9 cellular contexts compared by ENCODE assay signal in genomic region chr22:46681010-46681409, GRCh38. TPM values are rescaled to one million over a fixed set of nuclear protein-coding genes. Genes with fewer than 3 reads are reported as not detected.
DNase-seq lines count a peak whose midpoint lies in the region; ATAC-seq and TF ChIP-seq lines count a peak whose summit lies in the region.
"Had no signal": no experiment of that assay in that cellular context is flagged by ENCODE, and none has a peak within 500 bp of the region (broad histone marks: within the 10 kb centered on the region; RNA-seq: fewer than 3 reads in every experiment).

No MANE protein-coding gene starts in this region.

- peak; percentile 55 for TF ChIP-seq CTCF in CD14-positive monocyte (IDR thresholded peaks at IDR 0.05)
- TF ChIP-seq CTCF in GM12875 (IDR thresholded peaks at IDR 0.05; ENCODE audit: borderline replicate concordance, insufficient read depth, low read depth, low read length), result peak; percentile 76
- peak; percentile 6 for TF ChIP-seq CTCF in RWPE2 (IDR thresholded peaks at IDR 0.05; ENCODE audit: poor library complexity, severe bottlenecking)
- peak in 4 of 6 experiments; percentile 16 to 50 (median 35) for TF ChIP-seq CTCF in esophagus squamous epithelium (IDR thresholded peaks at IDR 0.05)
- TF ChIP-seq CTCF in Calu3 (IDR thresholded peaks at IDR 0.05; ENCODE audit: unreplicated experiment), result no peak

- peaks cover 27 to 41% of the 10 kb centered on the region in 2 donors for H3K36me3 Mint-ChIP-seq in CD14-positive monocyte
- peaks cover 20% of the 10 kb centered on the region for H3K36me3 Mint-ChIP-seq in Calu3 (ENCODE audit: insufficient read depth, unreplicated experiment)
- H3K36me3 Mint-ChIP-seq: natural killer cell had no signal

- CTCF ChIA-PET in Calu3 (lab: Charles Lee), result no interaction called here

- H3K4me1 Mint-ChIP-seq in CD14-positive monocyte, result peaks cover 33% of the 10 kb centered on the region
- H3K4me1 Mint-ChIP-seq in Calu3 (ENCODE audit: low read depth, unreplicated experiment), result peaks cover 6% of the 10 kb centered on the region

- H3K4me3 Mint-ChIP-seq in CD14-positive monocyte (no peak overlapping the region), Calu3 (ENCODE audit: low read depth, unreplicated experiment) (no peak overlapping the region)
- H3K4me3 Mint-ChIP-seq: natural killer cell had no signal

- intact Hi-C loops in CD14-positive monocyte (cut with micrococcal nuclease), result loop anchor here (5.0 to 10.0 kb wide), 2 partner anchors 104 to 116 kb away; no protein-coding TSS in a partner anchor
- intact Hi-C loops in esophagus squamous epithelium (cut with DNase I), result no loop called here
- intact Hi-C loops in Calu3 (cut with micrococcal nuclease; ENCODE audit: unreplicated experiment), result no loop called here

- H3K4me3 ChIP-seq in GM12875 (ENCODE audit: low read depth, low read length) (no peak overlapping the region), RWPE2 (ENCODE audit: severe bottlenecking) (no peak overlapping the region), esophagus squamous epithelium (no peak overlapping the region)

- H3K27me3 Mint-ChIP-seq in CD14-positive monocyte (ENCODE audit: low read depth in 3 of 3), result no peaks in the 10 kb centered on the region
- no peaks in the 10 kb centered on the region for H3K27me3 Mint-ChIP-seq in Calu3 (ENCODE audit: unreplicated experiment)

- H3K27ac Mint-ChIP-seq in CD14-positive monocyte, result no peak overlapping the region
- no peak overlapping the region for H3K27ac Mint-ChIP-seq in Calu3 (ENCODE audit: unreplicated experiment)

- BruUV-seq in Calu3 (replicated peaks; lab: Mats Ljungman, UMichigan), result no TSS peak

- H3K27ac ChIP-seq in RWPE2 (ENCODE audit: poor library complexity, severe bottlenecking), result no peak overlapping the region
- H3K27ac ChIP-seq in esophagus squamous epithelium, result no peak overlapping the region

- H3K4me1 ChIP-seq in RWPE2 (ENCODE audit: insufficient read depth, poor library complexity, severe bottlenecking) (no peaks in the 10 kb centered on the region), esophagus squamous epithelium (peaks cover 4 to 44% (median 18%) of the 10 kb centered on the region in 3 donors)

- DNase-seq in CD14-positive monocyte (ENCODE audit: low spot score), result no peak
- no peak for DNase-seq in RWPE2 (ENCODE audit: low spot score)
- no peak for DNase-seq in esophagus squamous epithelium (lab: John Stamatoyannopoulos, UW)
- DNase-seq in Calu3, result no peak
- no peak for DNase-seq in cortex of kidney (lab: John Stamatoyannopoulos, UW)
- DNase-seq: natural killer cell had no signal

- H3K36me3 ChIP-seq in RWPE2 (ENCODE audit: low read depth) (peaks cover 6% of the 10 kb centered on the region), esophagus squamous epithelium (peaks cover 0 to 53% (median 4%) of the 10 kb centered on the region in 3 donors)

- H3K9me3 Mint-ChIP-seq in CD14-positive monocyte (peaks cover 0 to 2% (median 0%) of the 10 kb centered on the region in 7 donors), Calu3 (ENCODE audit: low read depth, unreplicated experiment) (no peaks in the 10 kb centered on the region)
- H3K9me3 Mint-ChIP-seq: natural killer cell had no signal

- H3K9me3 ChIP-seq in RWPE2 (ENCODE audit: severe bottlenecking) (no peaks in the 10 kb centered on the region), esophagus squamous epithelium (no peaks in the 10 kb centered on the region)

- no peaks in the 10 kb centered on the region for H3K27me3 ChIP-seq in RWPE2 (ENCODE audit: insufficient read depth, poor library complexity, severe bottlenecking)
- H3K27me3 ChIP-seq in esophagus squamous epithelium, result no peaks in the 10 kb centered on the region

- 81 to 89% methylated on average over 5 of the region's 7 CpGs for WGBS in esophagus squamous epithelium, 2 donors

- ATAC-seq in RWPE2 (ENCODE audit: low read depth) (no peak), HG02981 (IDR thresholded peaks at IDR 0.05; ENCODE audit: unreplicated experiment) (no peak), HG02973 (IDR thresholded peaks at IDR 0.05; ENCODE audit: unreplicated experiment) (no peak)

- TF ChIP-seq POLR2A in esophagus squamous epithelium (IDR thresholded peaks at IDR 0.05), result no peak

RNA-seq across cellular contexts. Expression of gene CERK, which starts 57.0 kb away (rescaled TPM):
- 10 to 100 TPM; 22.4 to 24.5 TPM for polyA plus RNA-seq in CD14-positive monocyte
- 10 to 100 TPM; 14.6 to 34.0 (median 26.6) TPM for total RNA-seq in esophagus squamous epithelium
- 20.3 and 25.0 TPM in 2 replicates for total RNA-seq in Calu3 (2022)

Comparison
In these comparisons a context has a peak if more than half of its experiments do, and no peak if none do; other contexts are left out.
1. intact Hi-C loops: an anchor here in CD14-positive monocyte (5.0 to 10.0 kb wide); none called in esophagus squamous epithelium and Calu3.